14 cellular contexts compared by ENCODE assay signal in genomic region chr6:45724511-45724910, GRCh38.
DNase-seq lines count a peak whose midpoint lies in the region; TF ChIP-seq lines count a peak whose summit lies in the region.
"Had no signal": no experiment of that assay in that cellular context is flagged by ENCODE, and none has a peak within 500 bp of the region (broad histone marks: within the 10 kb centered on the region; RNA-seq: fewer than 3 reads in every experiment).

No MANE protein-coding gene starts in this region.

- H3K27ac Mint-ChIP-seq in nephron progenitor cell = no peak overlapping the region
- H3K27ac Mint-ChIP-seq: endodermal cell had no signal

- no peaks in the 10 kb centered on the region for H3K36me3 Mint-ChIP-seq in nephron progenitor cell (ENCODE audit: low read depth)

- DNase-seq in DMS79 treated with DMSO at 0.1 percent for 48 hours (lab: John Stamatoyannopoulos, UW) = peak; percentile 79
- peak; percentile 72 for DNase-seq in NCI-H1105 (lab: John Stamatoyannopoulos, UW)
- DNase-seq in cardiac fibroblast (ENCODE audit: low read depth in 2 of 2) = peak; percentile 86 to 89
- peak; percentile 77 for DNase-seq in myocyte (ENCODE audit: low read depth)
- DNase-seq in hypothalamus (lab: John Stamatoyannopoulos, UW) = no peak
- no peak for DNase-seq in anterior cingulate cortex (lab: John Stamatoyannopoulos, UW)
- no peak for DNase-seq in NOMO-1 (lab: John Stamatoyannopoulos, UW; ENCODE audit: unreplicated experiment in 2 of 2)
- DNase-seq in nephron progenitor cell = no peak
- DNase-seq: activated naive CD4-positive, alpha-beta T cell treated with anti-CD3 and anti-CD28 coated beads, Interleukin-2, amount 50 U/mL, for 16 hours; Calu3; endodermal cell; NCI-H345 had no signal

- H3K4me1 Mint-ChIP-seq in nephron progenitor cell = peaks cover 7% of the 10 kb centered on the region
- H3K4me1 Mint-ChIP-seq: endodermal cell had no signal

- H3K4me3 ChIP-seq in cardiac fibroblast (replicated peaks in 1 of 2; ENCODE audit: low read depth in 2 of 2, low read length in 2 of 2) = no peak overlapping the region
- H3K4me3 ChIP-seq: right atrium auricular region, vagina had no signal

- H3K4me3 Mint-ChIP-seq in nephron progenitor cell = no peak overlapping the region
- H3K4me3 Mint-ChIP-seq: endodermal cell had no signal

- H3K9me3 Mint-ChIP-seq in nephron progenitor cell = peaks cover 6% of the 10 kb centered on the region
- H3K9me3 Mint-ChIP-seq: endodermal cell had no signal

- TF ChIP-seq CTCF in cardiac fibroblast (IDR thresholded peaks at IDR 0.05; ENCODE audit: low read depth, low read length) = no peak
- no peak for TF ChIP-seq CTCF in nephron progenitor cell (IDR thresholded peaks at IDR 0.05)

- peaks cover 16% of the 10 kb centered on the region for H3K27me3 Mint-ChIP-seq in nephron progenitor cell (ENCODE audit: low read depth, poor library complexity)

Comparison
In these comparisons a context has a peak if more than half of its experiments do, and no peak if none do; other contexts are left out.
1. DNase-seq: peak in DMS79 treated with DMSO at 0.1 percent for 48 hours (single experiment), NCI-H1105 (single experiment), cardiac fibroblast (2 of 2) and myocyte (single experiment); none in hypothalamus (0 of 51), anterior cingulate cortex (0 of 58), NOMO-1 (0 of 2) and nephron progenitor cell (single experiment).